Comparison of ENCODE assay signal across 25 cellular contexts in genomic region chr12:58316926-58317325, GRCh38.
"Had no signal": no experiment of that assay in that cellular context is flagged by ENCODE, and none has a peak within 500 bp of the region (broad histone marks: within the 10 kb centered on the region; RNA-seq: fewer than 3 reads in every experiment).

No MANE protein-coding gene starts in this region.

- ATAC-seq: effector memory CD8-positive, alpha-beta T cell; esophagus mucosa; gastrocnemius medialis; heart right ventricle; left cardiac atrium; left lung; left ventricle myocardium superior; lower lobe of right lung; mucosa of descending colon had no signal

- H3K4me3 ChIP-seq: colonic mucosa, esophagus squamous epithelium, gastrocnemius medialis, heart right ventricle, left lung, lower lobe of right lung, mucosa of descending colon had no signal

- H3K27me3 ChIP-seq: colonic mucosa, esophagus squamous epithelium, gastrocnemius medialis, heart right ventricle, left lung had no signal

- FAIRE-seq: endometrium, islet of Langerhans, keratinocyte had no signal

- H3K9me3 ChIP-seq: colonic mucosa, esophagus squamous epithelium, gastrocnemius medialis, lower lobe of right lung, mucosa of descending colon had no signal

- H3K4me1 ChIP-seq: colonic mucosa, esophagus squamous epithelium, gastrocnemius medialis, left lung, lower lobe of right lung had no signal

- DNase-seq: colonic mucosa; cortex of kidney; effector CD8-positive, alpha-beta T cell; effector memory CD8-positive, alpha-beta T cell; endodermal cell; erythroblast; esophagus squamous epithelium; foreskin melanocyte; gastrocnemius medialis; glutamatergic neuron; head of caudate nucleus; heart right ventricle; hypothalamus; left cardiac atrium; left lung; left ventricle myocardium superior; lower lobe of right lung; mesenchymal stem cell; mucosa of descending colon; naive B cell had no signal

- H3K36me3 ChIP-seq: colonic mucosa, esophagus squamous epithelium, gastrocnemius medialis, heart right ventricle, left lung, lower lobe of right lung had no signal

- H3K27ac ChIP-seq: colonic mucosa, epithelial cell of prostate, esophagus squamous epithelium, gastrocnemius medialis, heart right ventricle, left lung, lower lobe of right lung had no signal
